Comparison of ENCODE assay signal across 8 cellular contexts in genomic region chr5:132385321-132386105, GRCh38. TPM values are rescaled to one million over a fixed set of nuclear protein-coding genes. Genes with fewer than 3 reads are reported as not detected.
DNase-seq lines count a peak whose midpoint lies in the region; ATAC-seq and TF ChIP-seq lines count a peak whose summit lies in the region.

No MANE protein-coding gene starts in this region.

- H3K9me3 ChIP-seq in AG04450 (ENCODE audit: control insufficient read depth, insufficient read depth, low read length) = no peaks in the 10 kb centered on the region

- TF ChIP-seq CTCF in AG04450 (IDR thresholded peaks at IDR 0.05; ENCODE audit: low read depth, low read length) (peak; percentile 81), coronary artery (IDR thresholded peaks at IDR 0.05) (peak; percentile 51)

- CTCF ChIA-PET in AG04450 (lab: Charles Lee) = interaction anchor here (0.5 to 9.2 kb wide), 37 partner anchors 11 to 498 kb away, joined by 3 to 209 read pairs (median 6); partner anchors contain the start of genes GDF9, IRF1, SHROOM1 and SLC22A5

- DNase-seq in AG04450 (ENCODE audit: low read depth, low spot score) = no peak
- peak; percentile 17 for DNase-seq in NCI-H1694 (lab: John Stamatoyannopoulos, UW)
- peak; percentile 74 for DNase-seq in activated CD4-positive, alpha-beta T cell treated with anti-CD3 and anti-CD28 coated beads for 48 hours
- peak; percentile 72 for DNase-seq in coronary artery (ENCODE audit: low spot score)
- peak; percentile 75 to 82 for DNase-seq in lung microvascular endothelial cell (ENCODE audit: low read depth in 2 of 2)
- DNase-seq in stimulated activated CD8-positive, alpha-beta memory T cell treated with anti-CD3 and anti-CD28 coated beads, Interleukin-15, amount 100 ng/mL, for 4 hours (ENCODE audit: low read depth in 2 of 2) = peak; percentile 27 to 43

- H3K27me3 ChIP-seq in AG04450 (ENCODE audit: control insufficient read depth, insufficient read depth, low read length) = no peaks in the 10 kb centered on the region

- no peak overlapping the region for H3K4me3 ChIP-seq in AG04450 (ENCODE audit: low read depth, low read length)
- no peak overlapping the region for H3K4me3 ChIP-seq in coronary artery

- POLR2A ChIA-PET in AG04450 (lab: Yijun Ruan, JAX) = interaction anchor here (1.5 kb wide), 1 partner anchor 105 kb away, joined by 3 read pairs; the partner anchor contains the start of gene IRF1

- peak overlapping the region; percentile 49 for H3K27ac ChIP-seq in AG04450 (ENCODE audit: low read depth, low read length)
- H3K27ac ChIP-seq in coronary artery = peak overlapping the region; percentile 5 to 15

- ATAC-seq in GM18498 (IDR thresholded peaks at IDR 0.05; ENCODE audit: unreplicated experiment) = peak; percentile 52
- no peak for ATAC-seq in GM18519 (IDR thresholded peaks at IDR 0.05; ENCODE audit: low FRiP score, unreplicated experiment)

RNA-seq across cellular contexts. Expression of gene SLC22A5, which starts 16.0 kb away (rescaled TPM):
- 6.9 TPM in 2 replicates for polyA plus RNA-seq in AG04450 (2011; rRNA removed)
- 9.6 and 13.4 TPM in 2 replicates for polyA minus RNA-seq in AG04450 (2011; rRNA and poly(A)+ RNA removed)
- 3.4 and 4.1 TPM in 2 replicates for total RNA-seq in lung microvascular endothelial cell
